9 cellular contexts compared by ENCODE assay signal in the genomic region with DNA sequence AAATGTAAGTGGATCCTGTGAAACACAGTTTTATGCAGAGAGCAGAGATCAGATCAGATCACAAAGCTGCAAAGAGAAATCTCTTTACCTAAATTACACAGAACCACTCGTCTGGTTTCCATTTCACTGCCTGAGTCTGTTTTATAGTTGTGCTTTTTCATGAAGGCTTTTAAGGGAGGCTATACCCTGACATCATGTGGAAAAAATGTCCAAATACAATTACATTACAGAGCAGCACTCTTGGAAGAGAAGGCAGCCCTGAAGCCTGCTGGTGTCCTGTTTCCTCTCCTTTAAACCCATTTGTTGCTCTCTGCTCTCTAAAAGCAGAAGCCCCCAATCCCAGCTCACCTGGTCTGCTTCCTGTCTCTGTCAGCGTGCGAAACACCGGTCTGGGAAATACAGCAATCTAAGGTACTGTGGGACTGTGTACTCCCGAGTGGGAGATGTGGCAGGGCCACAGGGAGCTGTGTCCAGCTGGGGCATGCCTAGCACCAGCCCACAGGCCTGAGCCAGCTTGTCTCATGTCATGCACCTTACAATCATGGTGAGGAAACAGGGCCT. TPM values are rescaled to one million over a fixed set of nuclear protein-coding genes. Genes with fewer than 3 reads are reported as not detected.
A peak's percentile ranks its signal among the peaks of the same experiment; 100 is the strongest.
DNase-seq lines count a peak whose midpoint lies in the region; ATAC-seq and TF ChIP-seq lines count a peak whose summit lies in the region.
"Had no signal": no experiment of that assay in that cellular context is flagged by ENCODE, and none has a peak within 500 bp of the region (broad histone marks: within the 10 kb centered on the region; RNA-seq: fewer than 3 reads in every experiment).

No MANE protein-coding gene starts in this region.

- TF ChIP-seq CTCF in AG10803 (conservative IDR thresholded peaks at IDR 0.05; ENCODE audit: low read length) (no peak), parathyroid adenoma (IDR thresholded peaks at IDR 0.05) (no peak)

- H3K4me2 ChIP-seq in parathyroid adenoma (ENCODE audit: low read length), result no peak overlapping the region

- H3K4me3 ChIP-seq in AG10803 (ENCODE audit: low read length) (no peak overlapping the region), SJCRH30 (no peak overlapping the region), parathyroid adenoma (ENCODE audit: low read depth, low read length) (no peak overlapping the region)

- H3K79me2 ChIP-seq in parathyroid adenoma, result no peaks in the 10 kb centered on the region

- no peak overlapping the region for H3K4me3 Mint-ChIP-seq in immature natural killer cell
- H3K4me3 Mint-ChIP-seq: IgD-negative memory B cell had no signal

- DNase-seq in AG10803 (ENCODE audit: low read depth) (peak; percentile 82), SJCRH30 (peak; percentile 56 to 80), fibroblast of the conjunctiva (ENCODE audit: low read depth) (peak; percentile 73), immature natural killer cell (no peak)
- no peak for DNase-seq in stimulated activated CD4-positive, alpha-beta T cell treated with anti-CD3 and anti-CD28 coated beads, Interleukin-2, amount 100 ng/mL, for 24 hours

- H3K9me3 Mint-ChIP-seq in immature natural killer cell, result no peaks in the 10 kb centered on the region
- H3K9me3 Mint-ChIP-seq: IgD-negative memory B cell had no signal

- peaks cover 0 to 1% (median 0%) of the 10 kb centered on the region in 3 donors for H3K27me3 Mint-ChIP-seq in immature natural killer cell (ENCODE audit: low read depth in 3 of 3)
- H3K27me3 Mint-ChIP-seq: IgD-negative memory B cell had no signal

- H3K27ac ChIP-seq in SJCRH30, result peak overlapping the region; percentile 14; the same call in 1 of the 2 replicates
- peak overlapping the region; percentile 25 for H3K27ac ChIP-seq in parathyroid adenoma

- peaks cover 0 to 1% of the 10 kb centered on the region in 2 donors for H3K4me1 Mint-ChIP-seq in immature natural killer cell
- H3K4me1 Mint-ChIP-seq: IgD-negative memory B cell had no signal

- no peaks in the 10 kb centered on the region for H3K36me3 ChIP-seq in SJCRH30
- no peaks in the 10 kb centered on the region for H3K36me3 ChIP-seq in parathyroid adenoma (ENCODE audit: control insufficient read depth, insufficient read depth, low read length)

- H3K36me3 Mint-ChIP-seq in immature natural killer cell, result peaks cover 0 to 8% (median 0%) of the 10 kb centered on the region in 3 donors

- ATAC-seq in GM18502 (IDR thresholded peaks at IDR 0.05; ENCODE audit: poor library complexity, unreplicated experiment), result no peak
- ATAC-seq in GM21528 (IDR thresholded peaks at IDR 0.05; ENCODE audit: low FRiP score, unreplicated experiment), result no peak

- H3K9ac ChIP-seq in parathyroid adenoma, result no peak overlapping the region

- no peak overlapping the region for H3K27ac Mint-ChIP-seq in immature natural killer cell

- H3K27me3 ChIP-seq in SJCRH30 (no peaks in the 10 kb centered on the region), parathyroid adenoma (ENCODE audit: control insufficient read depth, insufficient read depth, low read length) (no peaks in the 10 kb centered on the region)

- peak overlapping the region; percentile 16 for H2AFZ ChIP-seq in parathyroid adenoma

- H3K9me3 ChIP-seq in SJCRH30 (replicated peaks) (no peaks in the 10 kb centered on the region), parathyroid adenoma (ENCODE audit: control insufficient read depth, low read length) (no peaks in the 10 kb centered on the region)

- peaks cover 26% of the 10 kb centered on the region for H3K4me1 ChIP-seq in SJCRH30
- H3K4me1 ChIP-seq in parathyroid adenoma, result peaks cover 2% of the 10 kb centered on the region

RNA-seq across cellular contexts. Expression of gene ZFP36L2, which starts 24.8 kb away (rescaled TPM):
- 5.1 and 5.6 TPM in 2 replicates for total RNA-seq in SJCRH30 (2014; rRNA removed; shearing (Covaris generic))
- polyA plus RNA-seq in immature natural killer cell, result 100 to 1,000 TPM; 166 to 431 (median 274) TPM

Comparison
In these comparisons a context has a peak if more than half of its experiments do, and no peak if none do; other contexts are left out.
1. DNase-seq: peak in AG10803 (single experiment), SJCRH30 (2 of 2) and fibroblast of the conjunctiva (single experiment); none in stimulated activated CD4-positive, alpha-beta T cell treated with anti-CD3 and anti-CD28 coated beads, Interleukin-2, amount 100 ng/mL, for 24 hours (0 of 2) and immature natural killer cell (0 of 3).